Comparison of ENCODE assay signal across 16 cellular contexts in the genomic region with DNA sequence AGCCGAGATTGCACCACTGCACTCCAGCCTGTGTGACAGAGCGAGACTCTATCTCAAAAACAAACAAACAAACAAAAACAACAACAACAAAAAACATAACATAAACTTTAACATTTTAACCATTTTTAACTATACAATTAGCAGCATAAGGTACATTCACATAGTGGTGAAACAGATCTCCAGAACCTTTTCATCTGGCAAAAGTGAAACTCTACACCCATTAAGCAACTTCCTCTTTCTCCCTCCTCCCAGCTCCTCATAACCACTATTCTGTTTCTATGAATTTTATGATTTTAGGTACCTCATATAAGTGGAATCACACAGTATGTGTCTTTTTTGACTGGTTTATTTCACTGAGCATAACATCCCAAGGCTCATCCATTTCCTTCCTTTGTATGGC.
DNase-seq lines count a peak whose midpoint lies in the region; ATAC-seq, FAIRE-seq and TF ChIP-seq lines count a peak whose summit lies in the region.
"Had no signal": no experiment of that assay in that cellular context is flagged by ENCODE, and none has a peak within 500 bp of the region (broad histone marks: within the 10 kb centered on the region; RNA-seq: fewer than 3 reads in every experiment).

No MANE protein-coding gene starts in this region.

- no peak overlapping the region for H3K9ac ChIP-seq in MM.1S (ENCODE audit: low read length)
- no peak overlapping the region for H3K9ac ChIP-seq in K562 (ENCODE audit: insufficient read depth in 1 of 2, low read depth in 2 of 2, low read length in 2 of 2)

- POLR2A ChIA-PET in K562 (lab: Yijun Ruan, JAX): no interaction called here

- no peak for TF ChIP-seq EP300 in K562 (IDR thresholded peaks at IDR 0.05; ENCODE audit: low read length)

- H3K27ac ChIP-seq in MM.1S (ENCODE audit: low read length) (no peak overlapping the region), K562 (ENCODE audit: extremely low read depth, low read depth, low read length) (no peak overlapping the region), left lung (peak overlapping the region in 1 of 2 donors; percentile 46)
- H3K27ac ChIP-seq: pancreas, VCaP had no signal

- H4K20me1 ChIP-seq in MM.1S (ENCODE audit: insufficient read depth, low read length) (no peaks in the 10 kb centered on the region), K562 (replicated peaks; ENCODE audit: control insufficient read depth, insufficient read depth, low read length) (no peaks in the 10 kb centered on the region)

- H3K27me3 ChIP-seq in MM.1S (replicated peaks; ENCODE audit: insufficient read depth, low read length): no peaks in the 10 kb centered on the region
- H3K27me3 ChIP-seq in K562 (ENCODE audit: control insufficient read depth in 2 of 2, insufficient read depth in 2 of 2, low read length in 2 of 2): no peaks in the 10 kb centered on the region
- H3K27me3 ChIP-seq in left lung: no peaks in the 10 kb centered on the region
- H3K27me3 ChIP-seq: hepatocyte, pancreas had no signal

- H3K9me3 ChIP-seq in MM.1S (replicated peaks; ENCODE audit: insufficient read depth, low read length) (no peaks in the 10 kb centered on the region), K562 (replicated peaks; ENCODE audit: control insufficient read depth, insufficient read depth, low read depth, low read length) (no peaks in the 10 kb centered on the region), left lung (no peaks in the 10 kb centered on the region)
- H3K9me3 ChIP-seq: pancreas had no signal

- no peaks in the 10 kb centered on the region for H3K79me2 ChIP-seq in MM.1S (ENCODE audit: low read length)
- no peaks in the 10 kb centered on the region for H3K79me2 ChIP-seq in K562 (ENCODE audit: control insufficient read depth, insufficient read depth, low read length)
- H3K79me2 ChIP-seq: hepatocyte had no signal

- intact Hi-C loops in K562 (cut with micrococcal nuclease): no loop called here
- intact Hi-C loops in left lung (cut with DNase I): no loop called here

- no peak for FAIRE-seq in K562 (lab: Jason Lieb, UNC)
- FAIRE-seq: G401.6, pancreas had no signal

- H3K4me3 ChIP-seq in MM.1S (ENCODE audit: low read length) (no peak overlapping the region), K562 (no peak overlapping the region), left lung (no peak overlapping the region)
- H3K4me3 ChIP-seq: hepatocyte, pancreas had no signal

- in situ Hi-C loops in K562 (cut with MboI): no loop called here

- no peaks in the 10 kb centered on the region for H3K9me1 ChIP-seq in K562 (ENCODE audit: control insufficient read depth, insufficient read depth, low read length)

- DNase-seq in MM.1S (peak; percentile 10), K562 (ENCODE audit: extremely low read depth in 1 of 4, low spot score in 3 of 4) (no peak), left lung (no peak), NCI-H1048 (lab: John Stamatoyannopoulos, UW) (no peak), NCI-H69 (lab: John Stamatoyannopoulos, UW) (no peak)
- DNase-seq: activated T-cell treated with anti-CD3 and anti-CD28 coated beads, Interleukin-2, amount 50 U/mL, for 1 hour; C1 segment of cervical spinal cord; NCI-H1694 treated with DMSO at 0.1 percent for 48 hours; pancreas had no signal

- no peak for TF ChIP-seq CTCF in MM.1S (IDR thresholded peaks at IDR 0.05; ENCODE audit: low read length)
- no peak for TF ChIP-seq CTCF in K562 (IDR thresholded peaks at IDR 0.05 in 2 of 3, conservative IDR thresholded peaks at IDR 0.05 in 1 of 3; ENCODE audit: insufficient read depth in 2 of 3, low read depth in 1 of 3, low read length in 3 of 3)
- TF ChIP-seq CTCF in left lung (IDR thresholded peaks at IDR 0.05): no peak

- H3K4me1 ChIP-seq in MM.1S (ENCODE audit: low read length): peaks cover 9% of the 10 kb centered on the region; the same call in 1 of the 2 replicates
- no peaks in the 10 kb centered on the region; a peak in 2 of 5 replicates for H3K4me1 ChIP-seq in K562 (replicated peaks in 1 of 2; ENCODE audit: control insufficient read depth in 2 of 2, insufficient read depth in 2 of 2, low read length in 2 of 2)
- peaks cover 0 to 25% of the 10 kb centered on the region in 2 donors for H3K4me1 ChIP-seq in left lung

- ATAC-seq in GM18511 (IDR thresholded peaks at IDR 0.05; ENCODE audit: unreplicated experiment) (peak; percentile 86), GM21390 (IDR thresholded peaks at IDR 0.05; ENCODE audit: unreplicated experiment) (peak; percentile 63), K562 (peak; percentile 64), left lung (no peak), HG03521 (IDR thresholded peaks at IDR 0.05; ENCODE audit: unreplicated experiment) (no peak)
- ATAC-seq: Panc1 had no signal

- BruUV-seq in K562 (replicated peaks; lab: Mats Ljungman, UMichigan): no TSS peak

- CTCF ChIA-PET in K562 (lab: Yijun Ruan, JAX; ENCODE audit: low intra/inter-chr PET ratio): no interaction called here

- no peaks in the 10 kb centered on the region for H3K9me2 ChIP-seq in MM.1S (replicated peaks; ENCODE audit: insufficient read depth, low read length)

- no peak for TF ChIP-seq RAD21 in K562 (CRISPR knock-in tag; conservative IDR thresholded peaks at IDR 0.05 in 1 of 2, IDR thresholded peaks at IDR 0.05 in 1 of 2)

- 81% methylated on average over 2 of the region's 2 CpGs for WGBS in K562 (ENCODE audit: insufficient coverage, low coverage, missing lambda C conversion rate)

- H2AFZ ChIP-seq in MM.1S (ENCODE audit: low read length): no peak overlapping the region
- H2AFZ ChIP-seq in K562 (ENCODE audit: low read depth, low read length): no peak overlapping the region
- H2AFZ ChIP-seq: hepatocyte had no signal

- no peak for TF ChIP-seq POLR2A in K562 (conservative IDR thresholded peaks at IDR 0.05)

- H3F3A ChIP-seq in MM.1S (ENCODE audit: insufficient read depth, low read length): no peaks in the 10 kb centered on the region

- no peaks in the 10 kb centered on the region for H3K36me3 ChIP-seq in MM.1S (replicated peaks; ENCODE audit: insufficient read depth, low read length)
- no peaks in the 10 kb centered on the region for H3K36me3 ChIP-seq in K562 (ENCODE audit: control insufficient read depth, insufficient read depth, low read length)
- H3K36me3 ChIP-seq in left lung: no peaks in the 10 kb centered on the region
- H3K36me3 ChIP-seq: pancreas had no signal

- H3K4me2 ChIP-seq in MM.1S (ENCODE audit: low read depth, low read length) (0 out of 2 replicates have a peak overlapping the region, but pooled peaks have one; percentile 2), K562 (ENCODE audit: insufficient read depth, low read length) (no peak overlapping the region)
- H3K4me2 ChIP-seq: hepatocyte had no signal

TF ChIP-seq in K562, 482 proteins besides CTCF, POLR2A, EP300 and RAD21:
- no peak for TF ChIP-seq ZNF766 (CRISPR knock-in tag; conservative IDR thresholded peaks at IDR 0.05)
- TF ChIP-seq CEBPB (tag; IDR thresholded peaks at IDR 0.05): peak; percentile 72
- TF ChIP-seq SMARCE1 (IDR thresholded peaks at IDR 0.05): peak; percentile 25; the same call in 1 of the 2 replicates
- TF ChIP-seq RUNX1 (IDR thresholded peaks at IDR 0.05; ENCODE audit: low read depth): no peak
- no peak for TF ChIP-seq CEBPZ (IDR thresholded peaks at IDR 0.05; ENCODE audit: borderline replicate concordance, low read depth, low read length)
- TF ChIP-seq SPI1 (IDR thresholded peaks at IDR 0.05; ENCODE audit: borderline replicate concordance, low read depth, low read length): 0 out of 2 replicates have a peak, but pooled peaks have one; percentile 19
- no peak for TF ChIP-seq E2F6 (IDR thresholded peaks at IDR 0.05; ENCODE audit: borderline replicate concordance in 1 of 2, extremely low read depth in 1 of 2, insufficient read depth in 1 of 2, insufficient read length in 1 of 2, low read depth in 1 of 2, low read length in 1 of 2, poor library complexity in 1 of 2, severe bottlenecking in 1 of 2)

Comparison
In these comparisons a context has a peak if more than half of its experiments do, and no peak if none do; other contexts are left out.
1. ATAC-seq: peak in GM18511 (single experiment), GM21390 (single experiment) and K562 (single experiment); none in left lung (single experiment) and HG03521 (single experiment).